Comparison of ENCODE assay signal across 8 cellular contexts in genomic region chrX:71492086-71493065, GRCh38. TPM values are rescaled to one million over a fixed set of nuclear protein-coding genes. Genes with fewer than 3 reads are reported as not detected.
DNase-seq lines count a peak whose midpoint lies in the region; ATAC-seq and TF ChIP-seq lines count a peak whose summit lies in the region.

No MANE protein-coding gene starts in this region.

- no peaks in the 10 kb centered on the region for H3K9me3 ChIP-seq in Panc1 (ENCODE audit: control insufficient read depth, insufficient read depth, low read depth, low read length)

- POLR2A ChIA-PET in Panc1 (lab: Charles Lee): no interaction called here

- ATAC-seq in GM19372 (IDR thresholded peaks at IDR 0.05; ENCODE audit: low read depth, unreplicated experiment) (peak; percentile 65), Panc1 (peak; percentile 85), HG03159 (IDR thresholded peaks at IDR 0.05; ENCODE audit: unreplicated experiment) (no peak)

- H3K27me3 Mint-ChIP-seq in activated naive CD8-positive, alpha-beta T cell: no peaks in the 10 kb centered on the region

- in situ Hi-C loops in ACHN (cut with HindIII; ENCODE audit: low pct_ligation_motif_present, low pct_unique_long_range_greater_than_20kb, low sequenced_read_pairs): no loop called here
- in situ Hi-C loops in Panc1 (cut with HindIII; ENCODE audit: low pct_unique_long_range_greater_than_20kb, low sequenced_read_pairs): no loop called here

- H3K4me1 Mint-ChIP-seq in activated naive CD8-positive, alpha-beta T cell (ENCODE audit: low read depth): peaks cover 11% of the 10 kb centered on the region

- no peaks in the 10 kb centered on the region for H3K9me3 Mint-ChIP-seq in activated naive CD8-positive, alpha-beta T cell (ENCODE audit: low read depth)

- H3K4me3 ChIP-seq in Panc1 (ENCODE audit: low read depth in 2 of 2, low read length in 2 of 2): peak overlapping the region; percentile 42 to 54

- H3K36me3 ChIP-seq in Panc1 (ENCODE audit: control insufficient read depth, insufficient read depth, low read length): no peaks in the 10 kb centered on the region

- DNase-seq in ACHN (peak; percentile 0), Panc1 (ENCODE audit: low read depth, low spot score) (no peak), iPS-NIHi11 (ENCODE audit: low spot score) (peak; percentile 38), HCEC 1CT (no peak)
- DNase-seq in stimulated activated CD4-positive, alpha-beta T cell treated with anti-CD3 and anti-CD28 coated beads, Interleukin-2, amount 100 ng/mL, for 24 hours: peak; percentile 36 to 59

- H3K27ac Mint-ChIP-seq in activated naive CD8-positive, alpha-beta T cell: peak overlapping the region; percentile 87

- H3K27ac ChIP-seq in Panc1 (ENCODE audit: low read length): no peak overlapping the region

- peak overlapping the region; percentile 89 for H3K4me3 Mint-ChIP-seq in activated naive CD8-positive, alpha-beta T cell

- intact Hi-C loops in Panc1 (cut with micrococcal nuclease; ENCODE audit: unreplicated experiment): no loop called here

- H3K27me3 ChIP-seq in Panc1 (ENCODE audit: control insufficient read depth, insufficient read depth, low read length): no peaks in the 10 kb centered on the region

- H3K36me3 Mint-ChIP-seq in activated naive CD8-positive, alpha-beta T cell: no peaks in the 10 kb centered on the region

- CTCF ChIA-PET in Panc1 (lab: Charles Lee): no interaction called here

- no peaks in the 10 kb centered on the region for H3K4me1 ChIP-seq in Panc1 (ENCODE audit: control insufficient read depth, insufficient read depth, low read length)

- no peak for TF ChIP-seq CTCF in Panc1 (IDR thresholded peaks at IDR 0.05)

- no TSS peak for BruUV-seq in Panc1 (replicated peaks; lab: Mats Ljungman, UMichigan)

RNA-seq across cellular contexts. Expression of gene OGT, which starts 40.5 kb away (rescaled TPM):
- 174 TPM for total RNA-seq in Panc1 (2021; ENCODE audit: unreplicated experiment)
- polyA plus RNA-seq in Panc1 (2012; ENCODE audit: insufficient read length): 77.9 TPM

Comparison
In these comparisons a context has a peak if more than half of its experiments do, and no peak if none do; other contexts are left out.
1. DNase-seq: peak in ACHN (single experiment), iPS-NIHi11 (single experiment) and stimulated activated CD4-positive, alpha-beta T cell treated with anti-CD3 and anti-CD28 coated beads, Interleukin-2, amount 100 ng/mL, for 24 hours (2 of 2); none in Panc1 (single experiment) and HCEC 1CT (single experiment).